1 cellular context compared by ENCODE assay signal in the genomic region with DNA sequence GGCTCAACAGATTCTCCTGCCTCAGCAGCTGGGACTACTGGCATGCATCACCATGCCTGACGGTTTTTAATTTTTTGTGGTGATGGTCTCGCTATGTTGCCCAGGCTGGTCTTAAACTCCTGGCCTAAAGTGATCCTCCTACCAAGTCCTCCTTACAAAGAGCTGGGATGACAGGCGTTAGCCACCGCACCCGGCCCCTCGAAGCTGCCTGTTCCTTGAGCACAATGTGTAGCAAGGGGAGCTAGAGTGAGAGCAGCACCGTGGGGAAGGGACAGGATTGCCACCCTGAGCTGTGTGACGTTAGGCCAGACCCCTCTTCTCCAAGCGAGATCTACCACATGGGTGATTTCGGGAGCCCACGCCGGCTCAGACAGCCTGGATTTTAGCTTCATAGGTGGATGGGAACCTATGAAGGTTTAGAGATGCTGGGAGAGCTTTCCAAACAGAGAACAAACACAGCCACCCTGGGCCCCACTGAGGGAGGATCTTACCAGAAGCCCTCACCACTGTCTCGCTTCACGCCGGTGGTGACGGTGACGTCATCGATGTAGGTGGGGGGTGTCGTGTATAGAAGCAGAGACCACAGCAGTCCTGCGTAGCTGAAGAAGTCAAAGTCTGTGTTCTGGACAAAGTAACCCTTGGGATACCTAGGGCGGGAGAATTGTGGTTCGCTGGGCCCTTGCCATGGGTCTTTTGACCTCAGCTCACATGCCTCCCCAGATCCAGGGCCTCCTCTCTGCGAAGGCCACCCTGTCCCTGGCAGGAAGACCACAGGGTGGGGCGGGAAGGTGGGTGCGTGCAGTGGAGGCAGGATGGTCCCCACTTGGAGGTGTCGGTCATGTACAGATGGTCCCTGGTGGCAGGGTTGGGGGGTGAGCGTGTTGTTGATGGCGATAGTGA.
TF ChIP-seq lines count a peak whose summit lies in the region.

No MANE protein-coding gene starts in this region.

TF ChIP-seq in GM12878, 131 proteins besides CTCF, POLR2A, EP300 and RAD21:
- TF ChIP-seq ATF7 (IDR thresholded peaks at IDR 0.05; ENCODE audit: low read depth) (peak; percentile 61), TARDBP (IDR thresholded peaks at IDR 0.05; ENCODE audit: borderline replicate concordance) (no peak)
